Comparison of ENCODE assay signal across 15 cellular contexts in the genomic region with DNA sequence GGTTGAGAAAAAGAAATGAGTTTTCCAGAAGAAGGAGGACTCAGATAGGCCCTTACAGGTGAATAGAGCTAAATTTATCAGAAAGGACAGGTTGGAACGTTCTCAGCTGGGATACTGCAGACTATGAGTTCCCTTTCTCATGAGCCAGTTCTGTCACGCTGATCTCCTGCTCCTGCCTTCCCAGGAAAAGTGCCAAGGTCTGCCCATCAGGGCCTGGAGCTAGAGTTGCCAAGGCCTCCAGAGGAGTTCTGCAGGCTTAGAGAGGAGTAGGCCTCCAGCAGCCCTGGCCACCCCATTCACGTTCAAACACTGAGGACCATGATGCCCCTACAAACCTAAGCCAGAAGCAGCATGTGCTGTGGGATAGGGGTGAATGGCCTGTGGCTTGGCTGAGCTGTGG.
DNase-seq lines count a peak whose midpoint lies in the region; ATAC-seq lines count a peak whose summit lies in the region.
"Had no signal": no experiment of that assay in that cellular context is flagged by ENCODE, and none has a peak within 500 bp of the region (broad histone marks: within the 10 kb centered on the region; RNA-seq: fewer than 3 reads in every experiment).

No MANE protein-coding gene starts in this region.

- no peak overlapping the region for H3K27ac ChIP-seq in Karpas-422 (ENCODE audit: low read length)
- H3K27ac ChIP-seq: 22Rv1, BLaER1, GM23248 had no signal

- H3K4me3 ChIP-seq in Karpas-422 (ENCODE audit: low read length): no peak overlapping the region
- H3K4me3 ChIP-seq: BLaER1, GM12878, GM23248 had no signal

- no peaks in the 10 kb centered on the region for H3K9me2 ChIP-seq in Karpas-422 (replicated peaks; ENCODE audit: insufficient read depth, low read length)

- H3K9me3 ChIP-seq in Karpas-422 (ENCODE audit: low read length): no peaks in the 10 kb centered on the region
- H3K9me3 ChIP-seq: BLaER1 had no signal

- DNase-seq in Right ventricle myocardium inferior (ENCODE audit: missing footprints): no peak
- DNase-seq in left cardiac atrium: no peak
- DNase-seq in cerebellum (ENCODE audit: low spot score): peak; percentile 68
- DNase-seq in medulla oblongata (ENCODE audit: extremely low spot score): peak; percentile 42
- peak; percentile 27 for DNase-seq in superior temporal gyrus (ENCODE audit: extremely low spot score)
- no peak for DNase-seq in dermis blood vessel endothelial cell
- DNase-seq in Karpas-422: no peak
- no peak for DNase-seq in DMS153 (lab: John Stamatoyannopoulos, UW)
- DNase-seq: AML-193, GM23248 had no signal

- H3K4me1 ChIP-seq in Karpas-422 (ENCODE audit: low read length): no peaks in the 10 kb centered on the region

- no peaks in the 10 kb centered on the region for H3K79me2 ChIP-seq in Karpas-422 (ENCODE audit: low read length)

- no peaks in the 10 kb centered on the region for H3K36me3 ChIP-seq in Karpas-422 (ENCODE audit: insufficient read depth, low read length)
- H3K36me3 ChIP-seq: BLaER1 had no signal

- no peaks in the 10 kb centered on the region for H4K20me1 ChIP-seq in Karpas-422 (ENCODE audit: insufficient read depth, low read depth, low read length)
- H4K20me1 ChIP-seq: BLaER1 had no signal

- no peaks in the 10 kb centered on the region for H3K27me3 ChIP-seq in Karpas-422 (ENCODE audit: low read length)
- H3K27me3 ChIP-seq: BLaER1 had no signal

- intact Hi-C loops in Right ventricle myocardium inferior (cut with DNase I): no loop called here
- intact Hi-C loops in left cardiac atrium (cut with DNase I): no loop called here

- ATAC-seq in Right ventricle myocardium inferior (peak; percentile 50), left cardiac atrium (no peak)
- ATAC-seq: GM12878, HCT116, HepG2 had no signal

- no peak overlapping the region for H2AFZ ChIP-seq in Karpas-422 (ENCODE audit: low read length)
- H2AFZ ChIP-seq: GM23248 had no signal

- no peak overlapping the region for H3K4me2 ChIP-seq in Karpas-422 (ENCODE audit: low read depth, low read length, poor library complexity, severe bottlenecking)
- H3K4me2 ChIP-seq: BLaER1 had no signal

- no peak overlapping the region for H3K9ac ChIP-seq in Karpas-422 (ENCODE audit: low read length)
- H3K9ac ChIP-seq: BLaER1, GM23248 had no signal

Comparison
In these comparisons a context has a peak if more than half of its experiments do, and no peak if none do; other contexts are left out.
1. DNase-seq: peak in cerebellum (single experiment), medulla oblongata (single experiment) and superior temporal gyrus (single experiment); none in Right ventricle myocardium inferior (single experiment), left cardiac atrium (single experiment), dermis blood vessel endothelial cell (single experiment), Karpas-422 (single experiment) and DMS153 (single experiment).